35 cellular contexts compared by ENCODE assay signal in the genomic region with DNA sequence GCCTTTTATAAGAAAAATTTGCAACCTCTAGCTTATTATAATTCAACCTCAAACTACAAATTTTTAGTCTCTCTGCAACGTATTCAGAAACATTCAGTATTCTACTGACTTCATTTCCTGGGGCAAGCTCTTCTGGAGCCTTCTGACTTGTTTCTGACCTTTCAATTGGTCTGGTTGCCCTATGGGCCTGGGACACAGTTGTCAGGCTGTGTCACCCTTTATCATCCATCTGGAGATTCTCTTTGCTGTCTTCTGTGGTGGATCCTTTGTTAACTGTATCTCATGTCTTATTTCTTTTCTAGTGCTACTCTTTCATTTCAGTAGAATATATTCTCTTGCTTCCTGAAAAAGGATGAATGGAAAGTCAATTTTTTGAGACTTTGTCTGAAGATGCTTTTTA.
"Had no signal": no experiment of that assay in that cellular context is flagged by ENCODE, and none has a peak within 500 bp of the region (broad histone marks: within the 10 kb centered on the region; RNA-seq: fewer than 3 reads in every experiment).

No MANE protein-coding gene starts in this region.

- H3K27me3 ChIP-seq: adrenal gland, body of pancreas, brain microvascular endothelial cell, breast epithelium had no signal

- H3K27me3 Mint-ChIP-seq: activated CD4-positive, alpha-beta memory T cell treated with anti-CD3 and anti-CD28 coated beads, Interleukin-2, amount 10 ng/mL, durations not matched to agents 7 days and 5 days; activated CD4-positive, alpha-beta T cell treated with anti-CD3 and anti-CD28 coated beads for 36 hours; activated CD4-positive, alpha-beta T cell treated with anti-CD3 and anti-CD28 coated beads, Interleukin-2, amount 10 ng/mL, durations not matched to agents 7 days and 5 days; activated CD8-positive, alpha-beta memory T cell treated with anti-CD3 and anti-CD28 coated beads, Interleukin-2, amount 10 ng/mL, durations not matched to agents 7 days and 5 days; activated naive CD8-positive, alpha-beta T cell treated with anti-CD3 and anti-CD28 coated beads, Interleukin-2, amount 10 ng/mL, durations not matched to agents 7 days and 5 days; activated T-cell treated with anti-CD3 and anti-CD28 coated beads, Interleukin-2, amount 50 U/mL, for 24 hours had no signal

- ATAC-seq: activated CD4-positive, alpha-beta T cell treated with anti-CD3 and anti-CD28 coated beads for 36 hours; activated CD4-positive, CD25-positive, alpha-beta regulatory T cell treated with anti-CD3 and anti-CD28 coated beads, Interleukin-2, amount 50 U/mL, for 24 hours; activated CD8-positive, alpha-beta memory T cell treated with anti-CD3 and anti-CD28 coated beads, Interleukin-2, amount 10 ng/mL, durations not matched to agents 7 days and 5 days; activated CD8-positive, alpha-beta T cell treated with anti-CD3 and anti-CD28 coated beads, Interleukin-2, amount 10 ng/mL, durations not matched to agents 7 days and 5 days; activated naive CD4-positive, alpha-beta T cell treated with anti-CD3 and anti-CD28 coated beads, Interleukin-2, amount 50 U/mL, for 72 hours; body of pancreas; WTC11 had no signal

- H3K27ac ChIP-seq: adrenal gland, body of pancreas, brain microvascular endothelial cell, breast epithelium, WERI-Rb-1 had no signal

- H3K9me3 Mint-ChIP-seq: activated CD4-positive, alpha-beta memory T cell treated with anti-CD3 and anti-CD28 coated beads, Interleukin-2, amount 10 ng/mL, durations not matched to agents 7 days and 5 days; activated naive CD4-positive, alpha-beta T cell treated with anti-CD3 and anti-CD28 coated beads for 36 hours; activated T-cell treated with anti-CD3 and anti-CD28 coated beads, Interleukin-2, amount 50 U/mL, for 24 hours; T-helper 1 cell treated with Interleukin-12 subunit alpha and Interleukin-12 subunit beta and Interleukin-4 antibody, amounts not matched to agents 30 μg/mL and 1 μg/mL, for 36 hours; T-helper 2 cell treated with Interferon-gamma antibody and Interleukin-4, amounts not matched to agents 5 μg/mL and 100 μg/mL, for 36 hours; WTC11 had no signal

- DNase-seq: activated CD4-positive, alpha-beta memory T cell treated with anti-CD3 and anti-CD28 coated beads, Interleukin-2, amount 10 ng/mL, durations not matched to agents 7 days and 5 days; activated CD4-positive, alpha-beta T cell treated with anti-CD3 and anti-CD28 coated beads for 1 hour; activated CD4-positive, alpha-beta T cell treated with anti-CD3 and anti-CD28 coated beads for 36 hours; activated CD4-positive, alpha-beta T cell treated with anti-CD3 and anti-CD28 coated beads for 48 hours; activated CD4-positive, alpha-beta T cell treated with anti-CD3 and anti-CD28 coated beads, Interleukin-2, amount 10 ng/mL, durations not matched to agents 7 days and 5 days; activated CD4-positive, alpha-beta T cell treated with anti-CD3 and anti-CD28 coated beads, Interleukin-2, amount 50 U/mL, for 48 hours; activated CD4-positive, CD25-positive, alpha-beta regulatory T cell; activated CD8-positive, alpha-beta memory T cell treated with anti-CD3 and anti-CD28 coated beads for 24 hours; activated CD8-positive, alpha-beta memory T cell treated with anti-CD3 and anti-CD28 coated beads, Interleukin-2, amount 10 ng/mL, durations not matched to agents 7 days and 5 days; activated CD8-positive, alpha-beta memory T cell treated with anti-CD3 and anti-CD28 coated beads, Interleukin-2, amount 50 U/mL, for 48 hours; activated CD8-positive, alpha-beta T cell treated with anti-CD3 and anti-CD28 coated beads, Interleukin-2, amount 10 ng/mL, durations not matched to agents 7 days and 5 days; activated effector memory CD4-positive, alpha-beta T cell treated with anti-CD3 and anti-CD28 coated beads, Interleukin-2, amount 50 U/mL, for 16 hours; activated gamma-delta T cell treated with Interleukin-2 at 50 U/mL for 16 hours; activated naive CD4-positive, alpha-beta T cell; activated naive CD4-positive, alpha-beta T cell treated with anti-CD3 and anti-CD28 coated beads for 36 hours; activated naive CD4-positive, alpha-beta T cell treated with anti-CD3 and anti-CD28 coated beads, Interleukin-2, amount 50 U/mL, for 16 hours; activated naive CD8-positive, alpha-beta T cell treated with anti-CD3 and anti-CD28 coated beads, Interleukin-2, amount 10 ng/mL, durations not matched to agents 7 days and 5 days; activated T-cell treated with anti-CD3 and anti-CD28 coated beads, Interleukin-2, amount 50 U/mL, for 24 hours; activated T-cell treated with anti-CD3 and anti-CD28 coated beads, Interleukin-2, amount 50 U/mL, for 48 hours; adrenal gland; amniotic stem cell; aorta; body of pancreas; brain microvascular endothelial cell; central memory CD4-positive, alpha-beta T cell; T-helper 1 cell; T-helper 2 cell; T-helper 9 cell; WERI-Rb-1 had no signal

- H3K4me1 ChIP-seq: body of pancreas, breast epithelium had no signal

- H3K4me3 ChIP-seq: adrenal gland, body of pancreas, breast epithelium had no signal

- H3K36me3 Mint-ChIP-seq: activated CD8-positive, alpha-beta memory T cell treated with anti-CD3 and anti-CD28 coated beads, Interleukin-2, amount 10 ng/mL, durations not matched to agents 7 days and 5 days; activated naive CD4-positive, alpha-beta T cell treated with anti-CD3 and anti-CD28 coated beads, Interleukin-2, amount 50 U/mL, for 72 hours; activated naive CD8-positive, alpha-beta T cell treated with anti-CD3 and anti-CD28 coated beads, Interleukin-2, amount 10 ng/mL, durations not matched to agents 7 days and 5 days; WTC11 had no signal

- H3K9me3 ChIP-seq: adrenal gland, body of pancreas, breast epithelium had no signal

- H3K4me1 Mint-ChIP-seq: activated CD4-positive, alpha-beta memory T cell treated with anti-CD3 and anti-CD28 coated beads, Interleukin-2, amount 10 ng/mL, durations not matched to agents 7 days and 5 days; activated CD4-positive, alpha-beta T cell treated with anti-CD3 and anti-CD28 coated beads for 36 hours; activated CD4-positive, alpha-beta T cell treated with anti-CD3 and anti-CD28 coated beads, Interleukin-2, amount 10 ng/mL, durations not matched to agents 7 days and 5 days; activated CD8-positive, alpha-beta memory T cell treated with anti-CD3 and anti-CD28 coated beads, Interleukin-2, amount 10 ng/mL, durations not matched to agents 7 days and 5 days; activated naive CD8-positive, alpha-beta T cell treated with anti-CD3 and anti-CD28 coated beads, Interleukin-2, amount 10 ng/mL, durations not matched to agents 7 days and 5 days had no signal

- H3K36me3 ChIP-seq: adrenal gland, brain microvascular endothelial cell, breast epithelium, WERI-Rb-1 had no signal

- H3K27ac Mint-ChIP-seq: activated CD4-positive, alpha-beta memory T cell treated with anti-CD3 and anti-CD28 coated beads, Interleukin-2, amount 10 ng/mL, durations not matched to agents 7 days and 5 days; activated CD4-positive, alpha-beta T cell treated with anti-CD3 and anti-CD28 coated beads for 36 hours; activated CD4-positive, alpha-beta T cell treated with anti-CD3 and anti-CD28 coated beads, Interleukin-2, amount 10 ng/mL, durations not matched to agents 7 days and 5 days; activated CD8-positive, alpha-beta memory T cell treated with anti-CD3 and anti-CD28 coated beads, Interleukin-2, amount 10 ng/mL, durations not matched to agents 7 days and 5 days; activated CD8-positive, alpha-beta T cell treated with anti-CD3 and anti-CD28 coated beads, Interleukin-2, amount 10 ng/mL, durations not matched to agents 7 days and 5 days; activated naive CD4-positive, alpha-beta T cell treated with anti-CD3 and anti-CD28 coated beads for 36 hours; activated naive CD4-positive, alpha-beta T cell treated with anti-CD3 and anti-CD28 coated beads, Interleukin-2, amount 50 U/mL, for 72 hours; activated naive CD8-positive, alpha-beta T cell treated with anti-CD3 and anti-CD28 coated beads, Interleukin-2, amount 10 ng/mL, durations not matched to agents 7 days and 5 days; activated T-cell treated with anti-CD3 and anti-CD28 coated beads, Interleukin-2, amount 50 U/mL, for 24 hours; T-helper 1 cell treated with Interleukin-12 subunit alpha and Interleukin-12 subunit beta and Interleukin-4 antibody, amounts not matched to agents 30 μg/mL and 1 μg/mL, for 36 hours; T-helper 2 cell treated with Interferon-gamma antibody and Interleukin-4, amounts not matched to agents 5 μg/mL and 100 μg/mL, for 36 hours; WTC11 had no signal

- H3K4me3 Mint-ChIP-seq: activated CD4-positive, alpha-beta memory T cell treated with anti-CD3 and anti-CD28 coated beads, Interleukin-2, amount 10 ng/mL, durations not matched to agents 7 days and 5 days; activated CD4-positive, alpha-beta T cell treated with anti-CD3 and anti-CD28 coated beads for 36 hours; activated CD4-positive, alpha-beta T cell treated with anti-CD3 and anti-CD28 coated beads, Interleukin-2, amount 10 ng/mL, durations not matched to agents 7 days and 5 days; activated CD8-positive, alpha-beta memory T cell treated with anti-CD3 and anti-CD28 coated beads, Interleukin-2, amount 10 ng/mL, durations not matched to agents 7 days and 5 days; activated CD8-positive, alpha-beta T cell treated with anti-CD3 and anti-CD28 coated beads, Interleukin-2, amount 10 ng/mL, durations not matched to agents 7 days and 5 days; activated naive CD4-positive, alpha-beta T cell treated with anti-CD3 and anti-CD28 coated beads for 36 hours; activated naive CD8-positive, alpha-beta T cell treated with anti-CD3 and anti-CD28 coated beads, Interleukin-2, amount 10 ng/mL, durations not matched to agents 7 days and 5 days; activated T-cell treated with anti-CD3 and anti-CD28 coated beads, Interleukin-2, amount 50 U/mL, for 24 hours; T-helper 1 cell treated with Interleukin-12 subunit alpha and Interleukin-12 subunit beta and Interleukin-4 antibody, amounts not matched to agents 30 μg/mL and 1 μg/mL, for 36 hours; T-helper 2 cell treated with Interferon-gamma antibody and Interleukin-4, amounts not matched to agents 5 μg/mL and 100 μg/mL, for 36 hours; WTC11 had no signal
